Comparison of ENCODE assay signal across 1 cellular context in genomic region chr1:227318003-227318851, GRCh38.
TF ChIP-seq lines count a peak whose summit lies in the region.

Gene CDC42BPA (minus strand): TSS chr1:227318492. CDS start chr1:227317182, 1,310 bp downstream.

TF ChIP-seq in K562, 482 proteins besides CTCF, POLR2A, EP300 and RAD21 (continued from another document and continues in another):
- TF ChIP-seq CREB3 (tag; conservative IDR thresholded peaks at IDR 0.05; ENCODE audit: low read depth) (no peak), MYBL2 (IDR thresholded peaks at IDR 0.05; ENCODE audit: low read depth) (no peak), MYBL2 (CRISPR knock-in tag; IDR thresholded peaks at IDR 0.05; ENCODE audit: borderline replicate concordance) (no peak), ERF (CRISPR knock-in tag; IDR thresholded peaks at IDR 0.05) (0 out of 2 replicates have a peak, but pooled peaks have one; percentile 86), RBM39 (optimal IDR thresholded peaks at IDR 0.05; ENCODE audit: low read depth, low read length) (no peak), ARID2 (IDR thresholded peaks at IDR 0.05) (no peak), THAP12 (CRISPR knock-in tag; IDR thresholded peaks at IDR 0.05) (peak; percentile 87), TCFL5 (CRISPR knock-in tag; conservative IDR thresholded peaks at IDR 0.05) (no peak), ZBTB2 (IDR thresholded peaks at IDR 0.05) (no peak), SUPT5H (IDR thresholded peaks at IDR 0.05) (peak; percentile 76), E2F1 (CRISPR knock-in tag; IDR thresholded peaks at IDR 0.05) (no peak), NFIX (CRISPR knock-in tag; IDR thresholded peaks at IDR 0.05; ENCODE audit: low read depth) (no peak), SFPQ (IDR thresholded peaks at IDR 0.05; ENCODE audit: low read depth, low read length) (no peak), EHMT2 (IDR thresholded peaks at IDR 0.05) (no peak), ZNF316 (IDR thresholded peaks at IDR 0.05) (no peak), ZNF57 (CRISPR knock-in tag; IDR thresholded peaks at IDR 0.05) (no peak), FOXA3 (CRISPR knock-in tag; conservative IDR thresholded peaks at IDR 0.05 in 1 of 2, IDR thresholded peaks at IDR 0.05 in 1 of 2) (peak in 1 of 2 experiments; percentile 14; a peak in 1 of 4 replicates), ZNF512 (tag; IDR thresholded peaks at IDR 0.05) (no peak), STAT5B (CRISPR knock-in tag; IDR thresholded peaks at IDR 0.05) (no peak), ZNF518B (CRISPR knock-in tag; IDR thresholded peaks at IDR 0.05) (no peak), THAP7 (CRISPR knock-in tag; IDR thresholded peaks at IDR 0.05) (0 out of 2 replicates have a peak, but pooled peaks have one; percentile 62), ZSCAN32 (CRISPR knock-in tag; IDR thresholded peaks at IDR 0.05) (peak; percentile 36; the same call in 1 of the 2 replicates), MIER1 (IDR thresholded peaks at IDR 0.05; ENCODE audit: low read depth) (no peak), SRSF3 (IDR thresholded peaks at IDR 0.05; ENCODE audit: insufficient read depth, low read length) (0 out of 2 replicates have a peak, but pooled peaks have one; percentile 54), CBX1 (IDR thresholded peaks at IDR 0.05; ENCODE audit: low read depth) (peak; percentile 27; the same call in 1 of the 2 replicates), THRA (IDR thresholded peaks at IDR 0.05) (no peak), SPI1 (IDR thresholded peaks at IDR 0.05; ENCODE audit: borderline replicate concordance, low read depth, low read length) (no peak), NFATC3 (IDR thresholded peaks at IDR 0.05) (no peak), REST (CRISPR knock-in tag; IDR thresholded peaks at IDR 0.05; ENCODE audit: low read depth) (peak; percentile 61; the same call in 1 of the 2 replicates), NFE2 (IDR thresholded peaks at IDR 0.05; ENCODE audit: low read depth) (no peak), KLF6 (CRISPR knock-in tag; IDR thresholded peaks at IDR 0.05; ENCODE audit: borderline replicate concordance) (peak; percentile 72; the same call in 1 of the 2 replicates), ELF2 (CRISPR knock-in tag; IDR thresholded peaks at IDR 0.05) (no peak), ETV5 (CRISPR knock-in tag; IDR thresholded peaks at IDR 0.05; ENCODE audit: low read depth) (0 out of 2 replicates have a peak, but pooled peaks have one; percentile 20), E2F6 (IDR thresholded peaks at IDR 0.05; ENCODE audit: borderline replicate concordance in 1 of 2, extremely low read depth in 1 of 2, insufficient read depth in 1 of 2, insufficient read length in 1 of 2, low read depth in 1 of 2, low read length in 1 of 2, poor library complexity in 1 of 2, severe bottlenecking in 1 of 2) (peak in 1 of 2 experiments; percentile 86)
